Comparison of ENCODE assay signal across 30 cellular contexts in the genomic region with DNA sequence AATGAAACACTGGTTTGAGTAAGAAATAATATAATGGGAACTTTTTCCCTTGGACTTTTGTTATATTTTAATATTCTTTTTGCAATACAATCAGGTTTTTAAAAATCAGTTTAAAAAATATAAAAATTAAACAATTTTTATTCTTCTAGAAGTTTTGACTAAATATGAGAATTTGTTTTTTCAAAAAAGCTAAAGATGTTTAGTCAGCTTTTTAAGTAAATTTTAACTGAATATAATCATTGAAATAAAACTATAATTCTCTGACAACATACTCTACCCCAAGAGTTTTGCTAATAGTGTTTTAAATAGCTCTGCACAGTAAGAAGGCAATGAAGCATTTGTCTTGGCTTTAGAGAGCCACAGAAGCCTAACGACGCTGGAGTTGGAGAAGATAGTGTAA.
"Had no signal": no experiment of that assay in that cellular context is flagged by ENCODE, and none has a peak within 500 bp of the region (broad histone marks: within the 10 kb centered on the region; RNA-seq: fewer than 3 reads in every experiment).

No MANE protein-coding gene starts in this region.

- H3K4me3 ChIP-seq: adrenal gland, body of pancreas, esophagus muscularis mucosa, gastroesophageal sphincter had no signal

- H3K9me3 ChIP-seq: adrenal gland, body of pancreas, esophagus muscularis mucosa, gastroesophageal sphincter had no signal

- H3K27me3 ChIP-seq: adrenal gland, body of pancreas, esophagus muscularis mucosa, foreskin keratinocyte, gastroesophageal sphincter had no signal

- H3K36me3 ChIP-seq: esophagus muscularis mucosa, gastroesophageal sphincter, WERI-Rb-1 had no signal

- H3K27ac ChIP-seq: adrenal gland, body of pancreas, esophagus muscularis mucosa, foreskin keratinocyte, gastroesophageal sphincter, WERI-Rb-1 had no signal

- DNase-seq: activated B cell treated with CpG ODN at 0.5 μM for 24 hours; activated CD4-positive, alpha-beta T cell treated with anti-CD3 and anti-CD28 coated beads for 48 hours; activated CD4-positive, alpha-beta T cell treated with anti-CD3 and anti-CD28 coated beads, Interleukin-2, amount 50 U/mL, for 1 hour; activated CD4-positive, alpha-beta T cell treated with anti-CD3 and anti-CD28 coated beads, Interleukin-2, amount 50 U/mL, for 48 hours; activated CD8-positive, alpha-beta memory T cell treated with anti-CD3 and anti-CD28 coated beads for 24 hours; activated CD8-positive, alpha-beta T cell treated with anti-CD3 and anti-CD28 coated beads for 36 hours; activated effector memory CD4-positive, alpha-beta T cell treated with anti-CD3 and anti-CD28 coated beads, Interleukin-2, amount 50 U/mL, for 16 hours; activated naive CD4-positive, alpha-beta T cell treated with anti-CD3 and anti-CD28 coated beads for 36 hours; activated naive CD8-positive, alpha-beta T cell treated with anti-CD3 and anti-CD28 coated beads for 36 hours; activated naive CD8-positive, alpha-beta T cell treated with anti-CD3 and anti-CD28 coated beads, Interleukin-2, amount 50 U/mL, for 24 hours; activated T-cell treated with anti-CD3 and anti-CD28 coated beads, Interleukin-2, amount 50 U/mL, for 1 hour; activated T-cell treated with anti-CD3 and anti-CD28 coated beads, Interleukin-2, amount 50 U/mL, for 48 hours; adrenal gland; amygdala; aorta; body of pancreas; caudate nucleus; cortex of kidney; dermis blood vessel endothelial cell; effector CD4-positive, alpha-beta T cell; effector memory CD8-positive, alpha-beta T cell; erythroblast; foreskin keratinocyte; T-helper 1 cell; T-helper 17 cell; T1000; WERI-Rb-1 had no signal

- H3K4me1 ChIP-seq: adrenal gland, body of pancreas, esophagus muscularis mucosa, foreskin keratinocyte, gastroesophageal sphincter had no signal

- ATAC-seq: activated CD4-positive, CD25-positive, alpha-beta regulatory T cell treated with anti-CD3 and anti-CD28 coated beads, Interleukin-2, amount 50 U/mL, for 24 hours; activated CD8-positive, alpha-beta T cell treated with anti-CD3 and anti-CD28 coated beads for 36 hours; activated naive CD8-positive, alpha-beta T cell treated with anti-CD3 and anti-CD28 coated beads, Interleukin-2, amount 50 U/mL, for 24 hours; body of pancreas; effector memory CD8-positive, alpha-beta T cell; foreskin keratinocyte; gastroesophageal sphincter; T-helper 17 cell had no signal
